ENCODE assay signal across 38 cellular contexts in the genomic region with DNA sequence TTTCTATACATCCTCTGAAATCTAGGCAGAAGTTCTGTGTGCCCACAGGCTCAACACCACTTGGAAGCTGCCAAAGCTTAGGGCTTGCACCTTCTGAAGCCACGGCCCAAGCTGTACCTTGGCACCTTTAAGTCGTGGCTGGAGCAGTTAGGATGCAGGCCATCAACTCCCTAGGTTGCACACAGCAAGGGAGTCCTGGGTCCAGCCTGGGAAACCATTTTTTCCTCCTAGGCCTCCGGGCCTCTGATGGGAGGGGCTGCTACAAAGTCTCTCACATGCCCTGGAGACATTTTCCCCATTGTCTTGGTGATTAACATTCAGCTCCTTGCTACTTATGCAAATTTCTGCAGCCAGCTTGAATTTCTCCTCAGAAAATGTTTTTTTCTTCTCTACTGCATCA. TPM values are rescaled to one million over a fixed set of nuclear protein-coding genes. Genes with fewer than 3 reads are reported as not detected.
"Had no signal": no experiment of that assay in that cellular context is flagged by ENCODE, and none has a peak within 500 bp of the region (broad histone marks: within the 10 kb centered on the region; RNA-seq: fewer than 3 reads in every experiment).

No MANE protein-coding gene starts in this region.

- DNase-seq: Kasumi-1, MG63, MM.1S, MV-4-11, NCI-H1048, NCI-H1092, NCI-H1092 treated with DMSO at 0.1 percent for 48 hours, NCI-H1105, NCI-H1105 treated with DMSO at 0.1 percent for 48 hours, NCI-H1417, NCI-H1417 treated with DMSO at 0.1 percent for 48 hours, NCI-H1436, NCI-H1436 treated with DMSO at 0.1 percent for 48 hours, NCI-H146, NCI-H1694, NCI-H1694 treated with DMSO at 0.1 percent for 48 hours, NCI-H187, NCI-H187 treated with DMSO at 0.1 percent for 48 hours, NCI-H1930, NCI-H2029, NCI-H2029 treated with DMSO at 0.1 percent for 48 hours, NCI-H2081, NCI-H2081 treated with DMSO at 0.1 percent for 48 hours, NCI-H2107, NCI-H2171, NCI-H2171 treated with DMSO at 0.1 percent for 48 hours, NCI-H2227 treated with DMSO at 0.1 percent for 48 hours, NCI-H226, NCI-H345, NCI-H446, NCI-H446 treated with DMSO at 0.1 percent for 48 hours, NCI-H510A, NCI-H510A treated with DMSO at 0.1 percent for 48 hours had no signal

- H3K4me3 ChIP-seq: MG63 had no signal

- H3K4me2 ChIP-seq: KMS-11 had no signal

- H3K36me3 ChIP-seq: MG63 had no signal

- H3K9ac ChIP-seq: KMS-11 had no signal

- H3K27me3 ChIP-seq: MG63 had no signal

- H3K27ac ChIP-seq: KMS-11 had no signal

RNA-seq across cellular contexts. Expression of a gene that starts 15.8 kb away (rescaled TPM):
- total RNA-seq: LHCN-M2, M059J, MCF 10A, NCI-H460 had no signal
